Comparison of ENCODE assay signal across 9 cellular contexts in genomic region chr6:83853178-83853967, GRCh38. TPM values are rescaled to one million over a fixed set of nuclear protein-coding genes. Genes with fewer than 3 reads are reported as not detected.
A peak's percentile ranks its signal among the peaks of the same experiment; 100 is the strongest.
DNase-seq lines count a peak whose midpoint lies in the region; ATAC-seq and TF ChIP-seq lines count a peak whose summit lies in the region.
"Had no signal": no experiment of that assay in that cellular context is flagged by ENCODE, and none has a peak within 500 bp of the region (broad histone marks: within the 10 kb centered on the region; RNA-seq: fewer than 3 reads in every experiment).

Gene RIPPLY2, plus strand, starts transcription at chr6:83853360. Its CDS starts 57 bp downstream, at chr6:83853417.

- H3K27ac ChIP-seq in A673 (ENCODE audit: low read depth, low read length, poor library complexity, severe bottlenecking) = peak within 1 kb of the TSS; percentile 24
- H3K27ac ChIP-seq: epithelial cell of prostate had no signal

- H3K4me1 Mint-ChIP-seq in activated CD8-positive, alpha-beta T cell treated with anti-CD3 and anti-CD28 coated beads, Interleukin-2, amount 10 ng/mL, durations not matched to agents 7 days and 5 days (ENCODE audit: low read depth) = peaks cover 9% of the 10 kb centered on the region
- H3K4me1 Mint-ChIP-seq in naive thymus-derived CD8-positive, alpha-beta T cell = peaks cover 5 to 14% (median 14%) of the 10 kb centered on the region in 4 donors

- peak; percentile 72 for ATAC-seq in GM18502 (IDR thresholded peaks at IDR 0.05; ENCODE audit: poor library complexity, unreplicated experiment)
- ATAC-seq in activated CD8-positive, alpha-beta T cell treated with anti-CD3 and anti-CD28 coated beads, Interleukin-2, amount 10 ng/mL, durations not matched to agents 7 days and 5 days = peak; percentile 65
- peak in 1 of 2 donors; percentile 20 for ATAC-seq in naive thymus-derived CD8-positive, alpha-beta T cell

- no peak for TF ChIP-seq CTCF in A673 (conservative IDR thresholded peaks at IDR 0.05; ENCODE audit: low read depth, low read length)
- no peak for TF ChIP-seq CTCF in fibroblast of pulmonary artery (IDR thresholded peaks at IDR 0.05; ENCODE audit: low read length, missing control alignments)

- H3K4me3 Mint-ChIP-seq in activated CD8-positive, alpha-beta T cell treated with anti-CD3 and anti-CD28 coated beads, Interleukin-2, amount 10 ng/mL, durations not matched to agents 7 days and 5 days = peak within 1 kb of the TSS; percentile 41
- H3K4me3 Mint-ChIP-seq in naive thymus-derived CD8-positive, alpha-beta T cell = peak within 1 kb of the TSS; percentile 48 to 81 (median 67)

- H3K4me1 ChIP-seq in A673 (ENCODE audit: insufficient read depth, low read length, poor library complexity, severe bottlenecking) (peaks cover 8% of the 10 kb centered on the region), HAP-1 (no peaks in the 10 kb centered on the region)

- H3K36me3 ChIP-seq in A673 (ENCODE audit: insufficient read depth, low read length, poor library complexity, severe bottlenecking) (no peaks in the 10 kb centered on the region), HAP-1 (replicated peaks) (no peaks in the 10 kb centered on the region)

- peak; percentile 74 for DNase-seq in A673 (ENCODE audit: low spot score)
- peak; percentile 81 for DNase-seq in NCI-H1105 (lab: John Stamatoyannopoulos, UW)
- DNase-seq in activated CD8-positive, alpha-beta T cell treated with anti-CD3 and anti-CD28 coated beads, Interleukin-2, amount 10 ng/mL, durations not matched to agents 7 days and 5 days = no peak
- peak; percentile 33 for DNase-seq in fibroblast of pulmonary artery (ENCODE audit: low read depth)
- DNase-seq in naive thymus-derived CD8-positive, alpha-beta T cell = no peak
- no peak for DNase-seq in HuH-7 (ENCODE audit: low spot score)
- DNase-seq in HAP-1 (ENCODE audit: low spot score in 2 of 2) = no peak

- no peaks in the 10 kb centered on the region for H3K9me3 ChIP-seq in A673 (ENCODE audit: low read depth, low read length, poor library complexity, severe bottlenecking)
- H3K9me3 ChIP-seq in HAP-1 = no peaks in the 10 kb centered on the region

- in situ Hi-C loops in HAP-1 (cut with MboI; ENCODE audit: low sequenced_read_pairs) = no loop called here

- peak within 1 kb of the TSS; percentile 55 for H3K4me3 ChIP-seq in A673 (ENCODE audit: low read depth, low read length, poor library complexity, severe bottlenecking)
- H3K4me3 ChIP-seq in fibroblast of pulmonary artery (replicated peaks; ENCODE audit: low read depth, low read length) = peak within 1 kb of the TSS; percentile 44
- no peak within 1 kb of the TSS for H3K4me3 ChIP-seq in HAP-1

- H3K36me3 Mint-ChIP-seq in activated CD8-positive, alpha-beta T cell treated with anti-CD3 and anti-CD28 coated beads, Interleukin-2, amount 10 ng/mL, durations not matched to agents 7 days and 5 days (ENCODE audit: low read depth) = no peaks in the 10 kb centered on the region
- peaks cover 0 to 5% (median 0%) of the 10 kb centered on the region in 3 donors for H3K36me3 Mint-ChIP-seq in naive thymus-derived CD8-positive, alpha-beta T cell

- POLR2A ChIA-PET in A673 (lab: Charles Lee; ENCODE audit: low non-redundant PET) = no interaction called here
- POLR2A ChIA-PET in activated CD8-positive, alpha-beta T cell treated with anti-CD3 and anti-CD28 coated beads, Interleukin-2, amount 10 ng/mL, durations not matched to agents 7 days and 5 days (lab: Charles Lee) = no interaction called here
- POLR2A ChIA-PET in naive thymus-derived CD8-positive, alpha-beta T cell (lab: Charles Lee) = no interaction called here

- peaks cover 60% of the 10 kb centered on the region for H3K27me3 Mint-ChIP-seq in activated CD8-positive, alpha-beta T cell treated with anti-CD3 and anti-CD28 coated beads, Interleukin-2, amount 10 ng/mL, durations not matched to agents 7 days and 5 days (ENCODE audit: low read depth)
- peaks cover 34 to 68% (median 60%) of the 10 kb centered on the region in 5 donors for H3K27me3 Mint-ChIP-seq in naive thymus-derived CD8-positive, alpha-beta T cell

- H3K27me3 ChIP-seq in A673 (replicated peaks; ENCODE audit: insufficient read depth, low read depth, low read length, poor library complexity) = peaks cover 24% of the 10 kb centered on the region
- peaks cover 39% of the 10 kb centered on the region for H3K27me3 ChIP-seq in HAP-1 (ENCODE audit: low read depth)

- CTCF ChIA-PET in A673 (lab: Charles Lee) = interaction anchor here (1.0 kb wide), 1 partner anchor 199 kb away, joined by 3 read pairs; no protein-coding TSS in a partner anchor
- CTCF ChIA-PET in activated CD8-positive, alpha-beta T cell treated with anti-CD3 and anti-CD28 coated beads, Interleukin-2, amount 10 ng/mL, durations not matched to agents 7 days and 5 days (lab: Charles Lee) = no interaction called here

- intact Hi-C loops in A673 (cut with micrococcal nuclease; ENCODE audit: unreplicated experiment) = loop anchor here (10.0 kb wide), 1 partner anchor 239 kb away; no protein-coding TSS in a partner anchor

- H3K27ac Mint-ChIP-seq in activated CD8-positive, alpha-beta T cell treated with anti-CD3 and anti-CD28 coated beads, Interleukin-2, amount 10 ng/mL, durations not matched to agents 7 days and 5 days = no peak within 1 kb of the TSS
- H3K27ac Mint-ChIP-seq in naive thymus-derived CD8-positive, alpha-beta T cell = no peak within 1 kb of the TSS

- H3K9me3 Mint-ChIP-seq in activated CD8-positive, alpha-beta T cell treated with anti-CD3 and anti-CD28 coated beads, Interleukin-2, amount 10 ng/mL, durations not matched to agents 7 days and 5 days (ENCODE audit: insufficient read depth) = no peaks in the 10 kb centered on the region
- H3K9me3 Mint-ChIP-seq in naive thymus-derived CD8-positive, alpha-beta T cell = no peaks in the 10 kb centered on the region

- no TSS peak for BruUV-seq in A673 (replicated peaks; lab: Mats Ljungman, UMichigan)

RNA-seq across cellular contexts. Expression of gene RIPPLY2, which starts in this region (rescaled TPM):
- 3.0 and 4.0 TPM in 2 replicates for total RNA-seq in A673 (2021)
- not detected for total RNA-seq in activated CD8-positive, alpha-beta T cell treated with anti-CD3 and anti-CD28 coated beads, Interleukin-2, amount 10 ng/mL, durations not matched to agents 7 days and 5 days
- total RNA-seq in naive thymus-derived CD8-positive, alpha-beta T cell = not detected
- polyA plus RNA-seq in naive thymus-derived CD8-positive, alpha-beta T cell = not detected

Comparison
In these comparisons a context has a peak if more than half of its experiments do, and no peak if none do; other contexts are left out.
1. Peak in ATAC-seq in activated CD8-positive, alpha-beta T cell treated with anti-CD3 and anti-CD28 coated beads, Interleukin-2, amount 10 ng/mL, durations not matched to agents 7 days and 5 days; RNA of the gene not detected or under 1 TPM.
2. DNase-seq: peak in A673 (single experiment), NCI-H1105 (single experiment) and fibroblast of pulmonary artery (single experiment); none in activated CD8-positive, alpha-beta T cell treated with anti-CD3 and anti-CD28 coated beads, Interleukin-2, amount 10 ng/mL, durations not matched to agents 7 days and 5 days (single experiment), naive thymus-derived CD8-positive, alpha-beta T cell (0 of 10), HuH-7 (single experiment) and HAP-1 (0 of 2).